Comparison of ENCODE assay signal across 1 cellular context in genomic region chr14:74649673-74650072, GRCh38.
TF ChIP-seq lines count a peak whose summit lies in the region.

No MANE protein-coding gene starts in this region.

TF ChIP-seq in IMR-90, 13 proteins besides CTCF, POLR2A, EP300 and RAD21 (continued from another document):
- TF ChIP-seq CEBPB (IDR thresholded peaks at IDR 0.05; ENCODE audit: low read depth, low read length) (no peak), ELK1 (IDR thresholded peaks at IDR 0.05; ENCODE audit: borderline replicate concordance, low read depth, low read length) (no peak), RFX5 (IDR thresholded peaks at IDR 0.05; ENCODE audit: low read depth, low read length) (no peak), MAZ (IDR thresholded peaks at IDR 0.05; ENCODE audit: borderline replicate concordance, low read depth, low read length) (no peak), BHLHE40 (IDR thresholded peaks at IDR 0.05; ENCODE audit: low read depth, low read length) (no peak), FOS (IDR thresholded peaks at IDR 0.05; ENCODE audit: low read depth, low read length) (no peak), CHD1 (IDR thresholded peaks at IDR 0.05; ENCODE audit: low read depth, low read length) (no peak), MAFK (IDR thresholded peaks at IDR 0.05; ENCODE audit: low read depth, low read length) (no peak)
